8 cellular contexts compared by ENCODE assay signal in genomic region chr5:67234671-67235176, GRCh38. TPM values are rescaled to one million over a fixed set of nuclear protein-coding genes. Genes with fewer than 3 reads are reported as not detected.
A peak's percentile ranks its signal among the peaks of the same experiment; 100 is the strongest.
DNase-seq lines count a peak whose midpoint lies in the region; ATAC-seq lines count a peak whose summit lies in the region.

No MANE protein-coding gene starts in this region.

- ATAC-seq in effector memory CD8-positive, alpha-beta T cell (replicated peaks) = no peak

- H3K4me1 Mint-ChIP-seq in effector memory CD8-positive, alpha-beta T cell (ENCODE audit: low read depth in 2 of 2) = peaks cover 1 to 8% of the 10 kb centered on the region in 2 donors

- peaks cover 0 to 13% of the 10 kb centered on the region in 2 donors for H3K27me3 Mint-ChIP-seq in effector memory CD8-positive, alpha-beta T cell

- peaks cover 24% of the 10 kb centered on the region for H3K4me1 ChIP-seq in ACC112 (ENCODE audit: control insufficient read depth, insufficient read depth, low read length, unreplicated experiment)

- no peaks in the 10 kb centered on the region for H3K79me2 ChIP-seq in ACC112 (ENCODE audit: control insufficient read depth, insufficient read depth, low read length, unreplicated experiment)

- no peaks in the 10 kb centered on the region for H3K27me3 ChIP-seq in ACC112 (ENCODE audit: insufficient read depth, low read length)

- no peak overlapping the region for H3K4me3 Mint-ChIP-seq in effector memory CD8-positive, alpha-beta T cell

- peak overlapping the region; percentile 53 for H2AFZ ChIP-seq in ACC112 (ENCODE audit: low read length, unreplicated experiment)

- no peaks in the 10 kb centered on the region for H3K9me3 Mint-ChIP-seq in effector memory CD8-positive, alpha-beta T cell

- H3K27ac Mint-ChIP-seq in effector memory CD8-positive, alpha-beta T cell = no peak overlapping the region

- DNase-seq in NCI-H1105 treated with DMSO at 0.1 percent for 48 hours (lab: John Stamatoyannopoulos, UW) (peak; percentile 55), dermis blood vessel endothelial cell (peak; percentile 93), mucosa of gallbladder (ENCODE audit: low spot score) (peak; percentile 58), T-helper 2 cell (no peak)
- no peak for DNase-seq in activated T-cell treated with anti-CD3 and anti-CD28 coated beads, Interleukin-2, amount 50 U/mL, for 1 hour
- no peak for DNase-seq in stimulated activated CD4-positive, alpha-beta T cell treated with anti-CD3 and anti-CD28 coated beads, Interleukin-2, amount 100 ng/mL, for 24 hours
- DNase-seq in effector memory CD8-positive, alpha-beta T cell = no peak

- peak overlapping the region; percentile 2; the same call in 1 of the 2 replicates for H3K4me3 ChIP-seq in ACC112 (ENCODE audit: low read depth, low read length)

- peak overlapping the region; percentile 33 for H3K27ac ChIP-seq in ACC112 (ENCODE audit: low read depth, low read length)

- peaks cover 5% of the 10 kb centered on the region for H3K36me3 Mint-ChIP-seq in effector memory CD8-positive, alpha-beta T cell (ENCODE audit: insufficient read depth)

- no peaks in the 10 kb centered on the region for H3K36me3 ChIP-seq in ACC112 (ENCODE audit: insufficient read depth, low read length)

RNA-seq across cellular contexts. Expression of gene CD180, which starts 38.1 kb away (rescaled TPM):
- total RNA-seq in dermis blood vessel endothelial cell = 0.09 TPM in 1 of 2 replicates, not detected in the other
- 1.6 TPM for total RNA-seq in mucosa of gallbladder

Comparison
In these comparisons a context has a peak if more than half of its experiments do, and no peak if none do; other contexts are left out.
1. DNase-seq: peak in NCI-H1105 treated with DMSO at 0.1 percent for 48 hours (single experiment), dermis blood vessel endothelial cell (single experiment) and mucosa of gallbladder (single experiment); none in activated T-cell treated with anti-CD3 and anti-CD28 coated beads, Interleukin-2, amount 50 U/mL, for 1 hour (single experiment), stimulated activated CD4-positive, alpha-beta T cell treated with anti-CD3 and anti-CD28 coated beads, Interleukin-2, amount 100 ng/mL, for 24 hours (0 of 2), T-helper 2 cell (0 of 5) and effector memory CD8-positive, alpha-beta T cell (0 of 3).